8 cellular contexts compared by ENCODE assay signal in the genomic region with DNA sequence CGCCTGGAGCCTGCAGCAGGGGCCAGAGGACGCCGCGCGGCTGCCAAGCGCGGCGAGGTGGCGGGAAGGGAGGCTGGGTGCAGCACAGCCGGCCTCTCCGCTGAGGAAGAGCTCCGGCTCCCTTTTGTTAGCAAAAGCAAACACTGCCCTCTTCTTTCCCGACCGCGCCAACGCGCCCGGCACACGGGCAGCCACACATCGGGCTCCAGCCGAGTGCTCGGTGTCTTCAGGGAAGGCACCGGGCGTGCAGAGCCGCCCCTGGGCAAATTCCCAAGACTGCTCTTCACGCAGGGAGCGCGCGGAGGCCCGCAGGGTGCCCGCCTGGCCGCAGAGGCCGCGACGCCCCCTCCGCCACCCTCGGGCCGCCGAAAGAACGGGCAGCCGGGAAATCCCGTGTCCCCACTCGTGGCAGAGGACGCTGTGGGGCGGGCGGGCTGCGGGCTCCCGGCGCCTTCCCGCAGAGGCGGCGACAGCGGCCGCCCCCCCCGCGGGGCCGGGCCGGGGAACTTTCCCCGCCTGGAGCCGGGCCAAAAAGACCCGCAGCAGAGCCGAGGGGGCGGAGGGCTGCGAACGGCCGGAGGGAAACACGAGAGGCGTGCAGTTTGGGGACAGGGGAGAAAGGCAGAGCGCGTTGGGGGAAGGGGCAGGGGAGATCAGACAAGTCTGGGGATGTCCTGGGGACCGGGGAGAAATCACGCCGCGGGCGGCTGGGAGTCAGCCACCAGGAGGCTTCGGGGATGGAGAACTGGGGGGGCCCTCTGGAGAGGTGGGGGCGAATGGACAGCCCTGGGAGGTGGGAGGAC. TPM values are rescaled to one million over a fixed set of nuclear protein-coding genes. Genes with fewer than 3 reads are reported as not detected.
DNase-seq lines count a peak whose midpoint lies in the region; ATAC-seq and TF ChIP-seq lines count a peak whose summit lies in the region.

No MANE protein-coding gene starts in this region.

- no peak overlapping the region for H2BK12ac ChIP-seq in neuronal stem cell (ENCODE audit: low read length)

- H3K9me3 Mint-ChIP-seq in activated naive CD4-positive, alpha-beta T cell treated with anti-CD3 and anti-CD28 coated beads for 36 hours = peaks cover 2% of the 10 kb centered on the region

- peak overlapping the region; percentile 96 for H3K14ac ChIP-seq in neuronal stem cell (ENCODE audit: low read length)

- peak overlapping the region; percentile 82 for H2BK15ac ChIP-seq in neuronal stem cell (ENCODE audit: low read length)

- no peaks in the 10 kb centered on the region for H3K79me1 ChIP-seq in neuronal stem cell (ENCODE audit: low read depth, low read length)

- H3K27ac Mint-ChIP-seq in activated naive CD4-positive, alpha-beta T cell treated with anti-CD3 and anti-CD28 coated beads for 36 hours = no peak overlapping the region

- DNase-seq in BJ (ENCODE audit: low read depth) (peak; percentile 14), H4 (ENCODE audit: low spot score) (peak; percentile 51), NCI-H524 treated with DMSO at 0.1 percent for 48 hours (lab: John Stamatoyannopoulos, UW) (peak; percentile 39), head of caudate nucleus (peak; percentile 63 to 93 (median 85)), neuronal stem cell (ENCODE audit: low spot score) (peak; percentile 57)
- DNase-seq in activated naive CD4-positive, alpha-beta T cell treated with anti-CD3 and anti-CD28 coated beads for 36 hours = peak; percentile 38

- H4K8ac ChIP-seq in neuronal stem cell (ENCODE audit: low read depth, low read length) = no peak overlapping the region

- H2BK120ac ChIP-seq in neuronal stem cell (ENCODE audit: low read depth, low read length) = peak overlapping the region; percentile 25

- peak overlapping the region; percentile 96 for H3K9ac ChIP-seq in neuronal stem cell (ENCODE audit: low read depth, low read length, poor library complexity)

- peak overlapping the region; percentile 94 for H3K18ac ChIP-seq in neuronal stem cell (ENCODE audit: low read length)

- H2AFZ ChIP-seq in neuronal stem cell (ENCODE audit: low read length) = peak overlapping the region; percentile 88

- CTCF ChIA-PET in BJ (lab: Yijun Ruan, JAX) = interaction anchor here (0.6 to 1.2 kb wide), 6 partner anchors 170 to 938 kb away, joined by 3 to 5 read pairs (median 3); no protein-coding TSS in a partner anchor
- CTCF ChIA-PET in activated naive CD4-positive, alpha-beta T cell treated with anti-CD3 and anti-CD28 coated beads for 36 hours (lab: Charles Lee) = no interaction called here

- no peaks in the 10 kb centered on the region for H3K9me3 ChIP-seq in neuronal stem cell (replicated peaks in 1 of 2; ENCODE audit: control insufficient read depth in 2 of 2, insufficient read depth in 1 of 2, low read depth in 1 of 2, low read length in 2 of 2)

- H2AK5ac ChIP-seq in neuronal stem cell (ENCODE audit: low read depth, low read length) = peak overlapping the region; percentile 70

- H3K27me3 ChIP-seq in BJ (ENCODE audit: control insufficient read depth, insufficient read depth, low read length) (peaks cover 22% of the 10 kb centered on the region), neuronal stem cell (ENCODE audit: control insufficient read depth in 3 of 3, insufficient read depth in 3 of 3, low read depth in 1 of 3, low read length in 3 of 3) (peaks cover 0 to 28% (median 0%) of the 10 kb centered on the region in 3 experiments)

- POLR2A ChIA-PET in BJ (lab: Charles Lee) = no interaction called here

- ATAC-seq in GM19463 (IDR thresholded peaks at IDR 0.05; ENCODE audit: unreplicated experiment) (no peak), GM18519 (IDR thresholded peaks at IDR 0.05; ENCODE audit: low FRiP score, unreplicated experiment) (no peak)

- H3K36me3 Mint-ChIP-seq in activated naive CD4-positive, alpha-beta T cell treated with anti-CD3 and anti-CD28 coated beads for 36 hours (ENCODE audit: low read depth) = no peaks in the 10 kb centered on the region

- TF ChIP-seq CTCF in BJ (IDR thresholded peaks at IDR 0.05; ENCODE audit: insufficient read depth, low read depth, low read length) = peak; percentile 55

- peaks cover 12 to 15% of the 10 kb centered on the region in 2 donors for H3K4me1 ChIP-seq in neuronal stem cell (ENCODE audit: control insufficient read depth in 2 of 2, insufficient read depth in 1 of 2, low read depth in 1 of 2, low read length in 2 of 2)

- H3K4me2 ChIP-seq in neuronal stem cell (ENCODE audit: insufficient read depth, low read length, poor library complexity, severe bottlenecking) = peak overlapping the region; percentile 89

- no CpG with 5 or more reads among the region's 77 CpGs for whole genome bisulfite sequencing in neuronal stem cell (ENCODE audit: extremely low coverage in 2 of 2, insufficient read length in 2 of 2, insufficient replicate concordance in 1 of 2), 2 donors

- H3K36me3 ChIP-seq in BJ (ENCODE audit: control insufficient read depth, insufficient read depth, low read length) (no peaks in the 10 kb centered on the region), neuronal stem cell (replicated peaks in 1 of 2; ENCODE audit: control insufficient read depth in 2 of 2, insufficient read depth in 2 of 2, low read length in 2 of 2) (no peaks in the 10 kb centered on the region)

- peak overlapping the region; percentile 95 for H3K23ac ChIP-seq in neuronal stem cell (ENCODE audit: low read depth, low read length, poor library complexity)

- intact Hi-C loops in activated naive CD4-positive, alpha-beta T cell treated with anti-CD3 and anti-CD28 coated beads for 36 hours (cut with micrococcal nuclease) = loop anchor here (5.0 kb wide), 2 partner anchors 166 to 424 kb away; no protein-coding TSS in a partner anchor
- intact Hi-C loops in head of caudate nucleus (cut with DNase I) = loop anchor here (5.0 kb wide), 1 partner anchor 166 kb away; no protein-coding TSS in a partner anchor

- H3K4ac ChIP-seq in neuronal stem cell (ENCODE audit: low read length) = peak overlapping the region; percentile 17

- peaks cover 11% of the 10 kb centered on the region for H3K4me1 Mint-ChIP-seq in activated naive CD4-positive, alpha-beta T cell treated with anti-CD3 and anti-CD28 coated beads for 36 hours (ENCODE audit: low read depth)

- H3K4me3 ChIP-seq in BJ (ENCODE audit: low read depth, low read length) (peak overlapping the region; percentile 49), neuronal stem cell (ENCODE audit: low read length in 2 of 2) (peak overlapping the region; percentile 73 to 94)

- peaks cover 36% of the 10 kb centered on the region for H3K27me3 Mint-ChIP-seq in activated naive CD4-positive, alpha-beta T cell treated with anti-CD3 and anti-CD28 coated beads for 36 hours (ENCODE audit: low read depth)

- H2BK5ac ChIP-seq in neuronal stem cell (ENCODE audit: low read length) = peak overlapping the region; percentile 83

- no peak overlapping the region for H3K27ac ChIP-seq in neuronal stem cell (replicated peaks; ENCODE audit: low read length)

- H4K91ac ChIP-seq in neuronal stem cell (ENCODE audit: low read depth, low read length, poor library complexity) = no peak overlapping the region

- peak overlapping the region; percentile 57 for H3K4me3 Mint-ChIP-seq in activated naive CD4-positive, alpha-beta T cell treated with anti-CD3 and anti-CD28 coated beads for 36 hours

RNA-seq across cellular contexts. Expression of a gene that starts 0.9 kb away (rescaled TPM):
- polyA plus RNA-seq in BJ (2011; rRNA removed) = 31.8 and 43.4 TPM in 2 replicates
- 22.6 and 41.2 TPM in 2 replicates for polyA minus RNA-seq in BJ (2011; rRNA and poly(A)+ RNA removed)
- total RNA-seq in H4 (2014; rRNA removed; shearing (Covaris generic)) = 35.4 and 46.9 TPM in 2 replicates
- under 1 TPM in 1 of 2 experiments, not detected in 1; 0.24 TPM for total RNA-seq in activated naive CD4-positive, alpha-beta T cell treated with anti-CD3 and anti-CD28 coated beads for 36 hours
- polyA plus RNA-seq in neuronal stem cell (2013, experiment 1 of 2) = 70.2 TPM
- 74.4 TPM for polyA plus RNA-seq in neuronal stem cell (2013, experiment 2 of 2)

Comparison
In these comparisons a context has a peak if more than half of its experiments do, and no peak if none do; other contexts are left out.
1. DNase-seq: peak in every context shown above with its lines; median percentile 85 in head of caudate nucleus; 57 in neuronal stem cell; 51 in H4; 39 in NCI-H524 treated with DMSO at 0.1 percent for 48 hours; 38 in activated naive CD4-positive, alpha-beta T cell treated with anti-CD3 and anti-CD28 coated beads for 36 hours; 14 in BJ.
2. RNA of a gene that starts 0.9 kb away (total RNA-seq): 35.4 to 46.9 TPM in H4; 0.24 TPM in activated naive CD4-positive, alpha-beta T cell treated with anti-CD3 and anti-CD28 coated beads for 36 hours; every median in the first group is over 10 times any median in the second.